Comparison of ENCODE assay signal across 36 cellular contexts in genomic region chr1:114157275-114157660, GRCh38. TPM values are rescaled to one million over a fixed set of nuclear protein-coding genes. Genes with fewer than 3 reads are reported as not detected.
"Had no signal": no experiment of that assay in that cellular context is flagged by ENCODE, and none has a peak within 500 bp of the region (broad histone marks: within the 10 kb centered on the region; RNA-seq: fewer than 3 reads in every experiment).

No MANE protein-coding gene starts in this region.

- DNase-seq: Karpas-422, MG63, MM.1S, MV-4-11, NCI-H1048, NCI-H1092, NCI-H1092 treated with DMSO at 0.1 percent for 48 hours, NCI-H1105, NCI-H1105 treated with DMSO at 0.1 percent for 48 hours, NCI-H1417, NCI-H1417 treated with DMSO at 0.1 percent for 48 hours, NCI-H1436, NCI-H1436 treated with DMSO at 0.1 percent for 48 hours, NCI-H146, NCI-H1694, NCI-H1694 treated with DMSO at 0.1 percent for 48 hours, NCI-H187, NCI-H187 treated with DMSO at 0.1 percent for 48 hours, NCI-H1930, NCI-H2029, NCI-H2029 treated with DMSO at 0.1 percent for 48 hours, NCI-H2081, NCI-H2081 treated with DMSO at 0.1 percent for 48 hours, NCI-H2107, NCI-H2171, NCI-H2171 treated with DMSO at 0.1 percent for 48 hours, NCI-H2227 treated with DMSO at 0.1 percent for 48 hours, NCI-H226, NCI-H345, NCI-H446, NCI-H446 treated with DMSO at 0.1 percent for 48 hours, NCI-H510A had no signal

- H3K27ac ChIP-seq: KMS-11 had no signal

- H3K4me3 ChIP-seq: MG63 had no signal

- H3K36me3 ChIP-seq: MG63 had no signal

- H3K4me2 ChIP-seq: KMS-11 had no signal

- H3K9me3 ChIP-seq: MG63 had no signal

RNA-seq across cellular contexts. Expression of gene SYT6, which starts 3.6 kb away (rescaled TPM):
- total RNA-seq: M059J, MCF 10A, NCI-H460 had no signal
